Comparison of ENCODE assay signal across 8 cellular contexts in genomic region chr12:132887513-132888341, GRCh38. TPM values are rescaled to one million over a fixed set of nuclear protein-coding genes. Genes with fewer than 3 reads are reported as not detected.
DNase-seq lines count a peak whose midpoint lies in the region; ATAC-seq, FAIRE-seq and TF ChIP-seq lines count a peak whose summit lies in the region.

A gene with protein sequence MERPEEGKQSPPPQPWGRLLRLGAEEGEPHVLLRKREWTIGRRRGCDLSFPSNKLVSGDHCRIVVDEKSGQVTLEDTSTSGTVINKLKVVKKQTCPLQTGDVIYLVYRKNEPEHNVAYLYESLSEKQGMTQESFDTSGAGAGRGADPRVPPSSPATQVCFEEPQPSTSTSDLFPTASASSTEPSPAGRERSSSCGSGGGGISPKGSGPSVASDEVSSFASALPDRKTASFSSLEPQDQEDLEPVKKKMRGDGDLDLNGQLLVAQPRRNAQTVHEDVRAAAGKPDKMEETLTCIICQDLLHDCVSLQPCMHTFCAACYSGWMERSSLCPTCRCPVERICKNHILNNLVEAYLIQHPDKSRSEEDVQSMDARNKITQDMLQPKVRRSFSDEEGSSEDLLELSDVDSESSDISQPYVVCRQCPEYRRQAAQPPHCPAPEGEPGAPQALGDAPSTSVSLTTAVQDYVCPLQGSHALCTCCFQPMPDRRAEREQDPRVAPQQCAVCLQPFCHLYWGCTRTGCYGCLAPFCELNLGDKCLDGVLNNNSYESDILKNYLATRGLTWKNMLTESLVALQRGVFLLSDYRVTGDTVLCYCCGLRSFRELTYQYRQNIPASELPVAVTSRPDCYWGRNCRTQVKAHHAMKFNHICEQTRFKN (minus strand): TSS chr12:132887605. CDS start chr12:132887328, 277 bp downstream.

- intact Hi-C loops in kidney (cut with DNase I), result no loop called here

- H3K27ac ChIP-seq in kidney (ENCODE audit: low read depth in 2 of 2, low read length in 2 of 2), result peak within 1 kb of the TSS; percentile 94 to 96

- H3K4me1 ChIP-seq in kidney (ENCODE audit: control insufficient read depth in 1 of 2, insufficient read depth in 1 of 2, low read depth in 1 of 2, low read length in 2 of 2), result no peaks in the 10 kb centered on the region

- peak; percentile 87 for DNase-seq in A172 (ENCODE audit: low spot score)
- DNase-seq in NCI-H226, result peak; percentile 96
- DNase-seq in activated CD4-positive, alpha-beta T cell treated with anti-CD3 and anti-CD28 coated beads for 4 hours, result peak; percentile 89 to 93
- DNase-seq in choroid plexus epithelial cell (ENCODE audit: low read depth), result peak; percentile 99
- DNase-seq in kidney, result peak; percentile 99
- DNase-seq in stimulated activated CD4-positive, alpha-beta T cell treated with anti-CD3 and anti-CD28 coated beads, Interleukin-15, amount 100 ng/mL, for 1 hour (ENCODE audit: low read depth in 1 of 2, low spot score in 1 of 2), result peak; percentile 88 to 89

- no peaks in the 10 kb centered on the region for H3K36me3 ChIP-seq in kidney (ENCODE audit: control insufficient read depth in 1 of 2, insufficient read depth in 2 of 2, low read length in 2 of 2)

- H3K9ac ChIP-seq in kidney (ENCODE audit: low read length in 2 of 2), result peak within 1 kb of the TSS; percentile 97 to 98

- H3K4me3 ChIP-seq in choroid plexus epithelial cell (ENCODE audit: low read depth, low read length) (peak within 1 kb of the TSS; percentile 72), kidney (ENCODE audit: low read length in 2 of 2) (peak within 1 kb of the TSS; percentile 97 to 98)

- peak; percentile 8 for FAIRE-seq in kidney (lab: Jason Lieb, UNC)

- ATAC-seq in GM18861 (IDR thresholded peaks at IDR 0.05; ENCODE audit: unreplicated experiment) (peak; percentile 98), HG03097 (IDR thresholded peaks at IDR 0.05; ENCODE audit: low FRiP score, unreplicated experiment) (peak; percentile 97)

- no peak for TF ChIP-seq CTCF in choroid plexus epithelial cell (conservative IDR thresholded peaks at IDR 0.05; ENCODE audit: low read depth, low read length)
- TF ChIP-seq CTCF in kidney (IDR thresholded peaks at IDR 0.05; ENCODE audit: borderline replicate concordance, extremely low read depth, insufficient read depth), result no peak

- H3K9me3 ChIP-seq in kidney (ENCODE audit: control insufficient read depth in 1 of 2, low read length in 2 of 2), result no peaks in the 10 kb centered on the region

RNA-seq across cellular contexts. Expression of the gene that starts here (rescaled TPM):
- total RNA-seq in A172 (2014; rRNA removed; shearing (Covaris generic)), result 11.3 and 13.5 TPM in 2 replicates
- total RNA-seq in kidney, result 37.3 TPM
- polyA plus RNA-seq in kidney (ENCODE audit: insufficient read depth, low read depth, low replicate concordance), result 8.3 TPM

Comparison
In these comparisons a context has a peak if more than half of its experiments do, and no peak if none do; other contexts are left out.
1. Peak in every context shown above with its lines: DNase-seq, ATAC-seq, H3K4me3 ChIP-seq and H3K27ac ChIP-seq.